Comparison of ENCODE assay signal across 1 cellular context in genomic region chr3:171459942-171460225, GRCh38.
TF ChIP-seq lines count a peak whose summit lies in the region.

No MANE protein-coding gene starts in this region.

TF ChIP-seq in HepG2, 621 proteins besides CTCF, POLR2A, EP300 and RAD21 (continued from another document):
- TF ChIP-seq ZHX2 (IDR thresholded peaks at IDR 0.05; ENCODE audit: low read depth) (no peak), ZHX2 (CRISPR knock-in tag; IDR thresholded peaks at IDR 0.05; ENCODE audit: borderline replicate concordance) (no peak), ZNF615 (CRISPR knock-in tag; IDR thresholded peaks at IDR 0.05; ENCODE audit: borderline replicate concordance) (no peak), ZFYVE20 (CRISPR knock-in tag; IDR thresholded peaks at IDR 0.05; ENCODE audit: borderline replicate concordance, low read depth) (no peak), THAP11 (CRISPR knock-in tag; IDR thresholded peaks at IDR 0.05) (no peak), ZNF576 (CRISPR knock-in tag; IDR thresholded peaks at IDR 0.05) (no peak), ZNF777 (CRISPR knock-in tag; IDR thresholded peaks at IDR 0.05) (no peak), HNRNPLL (IDR thresholded peaks at IDR 0.05; ENCODE audit: low read depth, low read length, poor library complexity, severe bottlenecking) (no peak), TCF7 (IDR thresholded peaks at IDR 0.05; ENCODE audit: low read depth) (no peak), PREB (CRISPR knock-in tag; IDR thresholded peaks at IDR 0.05) (no peak), HNRNPL (IDR thresholded peaks at IDR 0.05; ENCODE audit: low read depth, low read length) (no peak), SAFB2 (CRISPR knock-in tag; IDR thresholded peaks at IDR 0.05; ENCODE audit: borderline replicate concordance, low read depth) (no peak), ARHGAP35 (CRISPR knock-in tag; IDR thresholded peaks at IDR 0.05; ENCODE audit: borderline replicate concordance) (no peak), KLF9 (CRISPR knock-in tag; IDR thresholded peaks at IDR 0.05; ENCODE audit: low read depth) (no peak), E2F1 (CRISPR knock-in tag; IDR thresholded peaks at IDR 0.05) (no peak)
